In genomic region chr9:121788686-121789366, GRCh38 we compare ENCODE assay signal across 31 cellular contexts.
DNase-seq lines count a peak whose midpoint lies in the region; ATAC-seq and TF ChIP-seq lines count a peak whose summit lies in the region.
"Had no signal": no experiment of that assay in that cellular context is flagged by ENCODE, and none has a peak within 500 bp of the region (broad histone marks: within the 10 kb centered on the region; RNA-seq: fewer than 3 reads in every experiment).

No MANE protein-coding gene starts in this region.

- intact Hi-C loops in mammary epithelial cell (cut with micrococcal nuclease), result no loop called here
- intact Hi-C loops in breast epithelium (cut with DNase I; ENCODE audit: low total_unique reads), result no loop called here

- in situ Hi-C loops in mammary epithelial cell (cut with MboI; ENCODE audit: low sequenced_read_pairs in 2 of 2), result no loop called here

- no peak overlapping the region for H2BK15ac ChIP-seq in mesendoderm (replicated peaks; ENCODE audit: low read depth)

- H3K4ac ChIP-seq in mesendoderm (ENCODE audit: low read depth, low read length), result no peak overlapping the region

- H4K5ac ChIP-seq in mesendoderm (ENCODE audit: low read length), result no peak overlapping the region

- H3K79me2 ChIP-seq in mammary epithelial cell (ENCODE audit: insufficient read depth, low read length) (no peaks in the 10 kb centered on the region), mesendoderm (ENCODE audit: control insufficient read depth, insufficient read depth, low read length) (no peaks in the 10 kb centered on the region)
- H3K79me2 ChIP-seq: hepatocyte had no signal

- H3K27me3 ChIP-seq in mammary epithelial cell (ENCODE audit: insufficient read depth, low read length), result no peaks in the 10 kb centered on the region
- no peaks in the 10 kb centered on the region for H3K27me3 ChIP-seq in breast epithelium
- no peaks in the 10 kb centered on the region for H3K27me3 ChIP-seq in endodermal cell (ENCODE audit: control insufficient read depth, insufficient read depth, low read length, poor library complexity, severe bottlenecking)
- no peaks in the 10 kb centered on the region for H3K27me3 ChIP-seq in mesendoderm (ENCODE audit: insufficient read depth, low read length, poor library complexity)
- H3K27me3 ChIP-seq in WERI-Rb-1 (ENCODE audit: insufficient read depth, low read depth, severe bottlenecking), result no peaks in the 10 kb centered on the region
- H3K27me3 ChIP-seq: adrenal gland, gastrocnemius medialis, hepatocyte, tibial nerve had no signal

- no peak overlapping the region for H2AK5ac ChIP-seq in mesendoderm (ENCODE audit: low read length)

- H3K4me3 ChIP-seq in mammary epithelial cell (replicated peaks in 1 of 3; ENCODE audit: insufficient read depth in 1 of 3, low read depth in 2 of 3, low read length in 3 of 3) (no peak overlapping the region), breast epithelium (no peak overlapping the region), endodermal cell (ENCODE audit: low read length) (no peak overlapping the region), mesendoderm (ENCODE audit: low read length) (no peak overlapping the region), WERI-Rb-1 (ENCODE audit: low read depth, low read length) (no peak overlapping the region)
- H3K4me3 ChIP-seq: adrenal gland, gastrocnemius medialis, HAP-1, hepatocyte, tibial nerve had no signal

- H3K36me3 ChIP-seq in mammary epithelial cell (ENCODE audit: insufficient read depth, low read length), result no peaks in the 10 kb centered on the region
- no peaks in the 10 kb centered on the region for H3K36me3 ChIP-seq in breast epithelium
- H3K36me3 ChIP-seq in endodermal cell (ENCODE audit: control insufficient read depth, insufficient read depth, low read length), result no peaks in the 10 kb centered on the region
- H3K36me3 ChIP-seq in mesendoderm (ENCODE audit: control insufficient read depth, insufficient read depth, low read length), result no peaks in the 10 kb centered on the region
- H3K36me3 ChIP-seq in WERI-Rb-1, result peaks cover 19% of the 10 kb centered on the region
- H3K36me3 ChIP-seq: HAP-1 had no signal

- no peak for ATAC-seq in GM19397 (IDR thresholded peaks at IDR 0.05; ENCODE audit: unreplicated experiment)
- ATAC-seq: activated CD4-positive, CD25-positive, alpha-beta regulatory T cell treated with anti-CD3 and anti-CD28 coated beads, Interleukin-2, amount 50 U/mL, for 24 hours; gastrocnemius medialis; left colon; Right ventricle myocardium inferior; sciatic nerve had no signal

- CTCF ChIA-PET in mammary epithelial cell (lab: Charles Lee; ENCODE audit: low non-redundant PET), result no interaction called here

- TF ChIP-seq POLR2A in breast epithelium (IDR thresholded peaks at IDR 0.05), result no peak

- H3K27me3 Mint-ChIP-seq in endodermal cell (ENCODE audit: insufficient read depth), result peaks cover 23% of the 10 kb centered on the region

- peaks cover 4% of the 10 kb centered on the region for H3K36me3 Mint-ChIP-seq in endodermal cell (ENCODE audit: low read depth)
- H3K36me3 Mint-ChIP-seq: activated CD4-positive, alpha-beta memory T cell treated with anti-CD3 and anti-CD28 coated beads for 36 hours; CD4-positive, CD25-positive, alpha-beta regulatory T cell; memory B cell had no signal

- no peak overlapping the region for H3K9ac ChIP-seq in mammary epithelial cell (ENCODE audit: insufficient read depth, low read length)
- H3K9ac ChIP-seq in endodermal cell (ENCODE audit: extremely low read depth, low read length, poor library complexity, severe bottlenecking), result no peak overlapping the region
- H3K9ac ChIP-seq in mesendoderm (ENCODE audit: low read length), result no peak overlapping the region
- H3K9ac ChIP-seq: SK-N-SH had no signal

- dilution Hi-C loops in mammary epithelial cell (cut with HindIII; ENCODE audit: low sequenced_read_pairs), result loop anchor here (5.0 kb wide), 3 partner anchors 43 to 97 kb away; no protein-coding TSS in a partner anchor

- H2AFZ ChIP-seq in mammary epithelial cell (ENCODE audit: low read depth, low read length), result no peak overlapping the region
- H2AFZ ChIP-seq: hepatocyte had no signal

- H3K9me3 ChIP-seq in mammary epithelial cell (replicated peaks; ENCODE audit: insufficient read depth, low read length), result no peaks in the 10 kb centered on the region
- no peaks in the 10 kb centered on the region for H3K9me3 ChIP-seq in breast epithelium
- H3K9me3 ChIP-seq in endodermal cell (ENCODE audit: control insufficient read depth, low read length), result no peaks in the 10 kb centered on the region
- no peaks in the 10 kb centered on the region for H3K9me3 ChIP-seq in WERI-Rb-1 (ENCODE audit: severe bottlenecking)
- H3K9me3 ChIP-seq: adrenal gland, gastrocnemius medialis, HAP-1, SK-N-SH, tibial nerve had no signal

- WGBS in mammary epithelial cell (ENCODE audit: low coverage, missing lambda C conversion rate), result 84% methylated on average over 15 of the region's 15 CpGs
- WGBS in endodermal cell (ENCODE audit: insufficient coverage in 1 of 2, insufficient read length in 1 of 2), 2 experiments, result 82 to 90% methylated on average over 3 to 15 of the region's 15 CpGs
- WGBS in mesendoderm (ENCODE audit: extremely low coverage, insufficient coverage, low lambda C conversion rate), result 100% methylated on average over 9 of the region's 15 CpGs

- H2BK5ac ChIP-seq in mesendoderm (ENCODE audit: low read length), result no peak overlapping the region

- no peaks in the 10 kb centered on the region for H4K20me1 ChIP-seq in mammary epithelial cell (ENCODE audit: insufficient read depth, low read length)

- H3K79me1 ChIP-seq in mesendoderm (ENCODE audit: low read length), result no peaks in the 10 kb centered on the region

- H3K4me3 Mint-ChIP-seq in endodermal cell, result no peak overlapping the region
- H3K4me3 Mint-ChIP-seq: activated CD4-positive, alpha-beta memory T cell treated with anti-CD3 and anti-CD28 coated beads for 36 hours; CD4-positive, CD25-positive, alpha-beta regulatory T cell; memory B cell; T-helper 1 cell treated with Interleukin-12 subunit alpha and Interleukin-12 subunit beta and Interleukin-4 antibody, amounts not matched to agents 30 μg/mL and 1 μg/mL, for 36 hours had no signal

- H3K4me1 Mint-ChIP-seq in endodermal cell, result peaks cover 12% of the 10 kb centered on the region

- H3K4me2 ChIP-seq in mammary epithelial cell (ENCODE audit: insufficient read depth, low read depth, low read length), result no peak overlapping the region
- H3K4me2 ChIP-seq in mesendoderm (ENCODE audit: low read length), result no peak overlapping the region
- H3K4me2 ChIP-seq: hepatocyte, SK-N-SH had no signal

- peaks cover 19% of the 10 kb centered on the region for H3K9me3 Mint-ChIP-seq in endodermal cell
- H3K9me3 Mint-ChIP-seq: activated CD4-positive, alpha-beta memory T cell treated with anti-CD3 and anti-CD28 coated beads for 36 hours; memory B cell; T-helper 1 cell treated with Interleukin-12 subunit alpha and Interleukin-12 subunit beta and Interleukin-4 antibody, amounts not matched to agents 30 μg/mL and 1 μg/mL, for 36 hours had no signal

- no peak overlapping the region for H3K27ac ChIP-seq in mammary epithelial cell (ENCODE audit: insufficient read depth, low read depth, low read length)
- no peak overlapping the region for H3K27ac ChIP-seq in breast epithelium
- H3K27ac ChIP-seq in endodermal cell (ENCODE audit: low read depth, low read length), result no peak overlapping the region
- H3K27ac ChIP-seq in mesendoderm (ENCODE audit: low read depth, low read length), result no peak overlapping the region
- no peak overlapping the region for H3K27ac ChIP-seq in WERI-Rb-1
- H3K27ac ChIP-seq: 22Rv1, adrenal gland, gastrocnemius medialis, hepatocyte, tibial nerve had no signal

- no peak overlapping the region for H3K23ac ChIP-seq in mesendoderm (ENCODE audit: low read length)

- BruUV-seq in mammary epithelial cell (replicated peaks; lab: Mats Ljungman, UMichigan), result no TSS peak

- TF ChIP-seq CTCF in mammary epithelial cell (conservative IDR thresholded peaks at IDR 0.05 in 1 of 2, IDR thresholded peaks at IDR 0.05 in 1 of 2; ENCODE audit: extremely low read depth in 1 of 2, insufficient read depth in 1 of 2, low read depth in 1 of 2, low read length in 2 of 2), result no peak
- no peak for TF ChIP-seq CTCF in breast epithelium (IDR thresholded peaks at IDR 0.05)
- no peak for TF ChIP-seq CTCF in endodermal cell (conservative IDR thresholded peaks at IDR 0.05)
- no peak for TF ChIP-seq CTCF in WERI-Rb-1 (IDR thresholded peaks at IDR 0.05; ENCODE audit: low read depth, low read length)

- DNase-seq in mammary epithelial cell (peak; percentile 19), breast epithelium (ENCODE audit: low spot score in 2 of 2) (no peak), endodermal cell (peak; percentile 64), mesendoderm (peak; percentile 71), activated T-cell treated with anti-CD3 and anti-CD28 coated beads for 4 hours (no peak), WERI-Rb-1 (no peak), GDM1 (lab: John Stamatoyannopoulos, UW) (no peak)
- DNase-seq: activated CD4-positive, alpha-beta memory T cell treated with anti-CD3 and anti-CD28 coated beads for 36 hours; activated naive CD4-positive, alpha-beta T cell treated with Interleukin-2 at 50 U/mL for 16 hours; CD4-positive, CD25-positive, alpha-beta regulatory T cell; cerebellar nuclear complex; dermis blood vessel endothelial cell; gastrocnemius medialis; left colon; NCI-H1436; NCI-H2081; NCI-H526 treated with DMSO at 0.1 percent for 48 hours; NK-92 treated with Interleukin-12 subunit alpha and Interleukin-12 subunit beta, amount 100 ng/mL, for 24 hours; SK-N-SH; stimulated activated CD4-positive, alpha-beta T cell treated with anti-CD3 and anti-CD28 coated beads, Interleukin-4, amount 100 ng/mL, for 1 hour had no signal

- H3K18ac ChIP-seq in mesendoderm (ENCODE audit: low read length), result peak overlapping the region; percentile 72

- H4K8ac ChIP-seq in mesendoderm (ENCODE audit: low read depth, low read length), result no peak overlapping the region

- H3K27ac Mint-ChIP-seq in endodermal cell, result no peak overlapping the region
- H3K27ac Mint-ChIP-seq: activated CD4-positive, alpha-beta memory T cell treated with anti-CD3 and anti-CD28 coated beads for 36 hours; memory B cell; T-helper 1 cell treated with Interleukin-12 subunit alpha and Interleukin-12 subunit beta and Interleukin-4 antibody, amounts not matched to agents 30 μg/mL and 1 μg/mL, for 36 hours had no signal

- no peak overlapping the region for H2BK120ac ChIP-seq in mesendoderm (ENCODE audit: low read depth, low read length)

- H3K4me1 ChIP-seq in mammary epithelial cell (ENCODE audit: insufficient read depth, low read length) (no peaks in the 10 kb centered on the region), breast epithelium (no peaks in the 10 kb centered on the region), endodermal cell (ENCODE audit: control insufficient read depth, insufficient read depth, low read length) (no peaks in the 10 kb centered on the region), mesendoderm (ENCODE audit: control insufficient read depth, low read depth, low read length) (peaks cover under 1% of the 10 kb centered on the region)
- H3K4me1 ChIP-seq: adrenal gland, gastrocnemius medialis, HAP-1 had no signal

- no peak overlapping the region for H3K56ac ChIP-seq in mesendoderm (ENCODE audit: low read length)

Comparison
In these comparisons a context has a peak if more than half of its experiments do, and no peak if none do; other contexts are left out.
1. DNase-seq: peak in mammary epithelial cell (single experiment), endodermal cell (single experiment) and mesendoderm (single experiment); none in breast epithelium (0 of 2), activated T-cell treated with anti-CD3 and anti-CD28 coated beads for 4 hours (single experiment), WERI-Rb-1 (single experiment) and GDM1 (single experiment).